ENCODE assay signal across 14 cellular contexts in genomic region chr1:21307210-21307609, GRCh38. TPM values are rescaled to one million over a fixed set of nuclear protein-coding genes. Genes with fewer than 3 reads are reported as not detected.
DNase-seq lines count a peak whose midpoint lies in the region; ATAC-seq and TF ChIP-seq lines count a peak whose summit lies in the region.
"Had no signal": no experiment of that assay in that cellular context is flagged by ENCODE, and none has a peak within 500 bp of the region (broad histone marks: within the 10 kb centered on the region; RNA-seq: fewer than 3 reads in every experiment).

No MANE protein-coding gene starts in this region.

- H3K36me3 Mint-ChIP-seq in CD8-positive, alpha-beta memory T cell: peaks cover 0 to 2% (median 0%) of the 10 kb centered on the region in 3 donors
- no peaks in the 10 kb centered on the region for H3K36me3 Mint-ChIP-seq in neural progenitor cell

- H3K4me1 Mint-ChIP-seq in CD8-positive, alpha-beta memory T cell: peaks cover 32 to 61% (median 53%) of the 10 kb centered on the region in 3 donors
- peaks cover 68% of the 10 kb centered on the region for H3K4me1 Mint-ChIP-seq in neural progenitor cell

- ATAC-seq in HG02981 (IDR thresholded peaks at IDR 0.05; ENCODE audit: unreplicated experiment): no peak
- no peak for ATAC-seq in HG02973 (IDR thresholded peaks at IDR 0.05; ENCODE audit: unreplicated experiment)

- H3K27ac ChIP-seq in A673 (ENCODE audit: low read depth, low read length, poor library complexity, severe bottlenecking): peak overlapping the region; percentile 79
- no peak overlapping the region for H3K27ac ChIP-seq in CD8-positive, alpha-beta memory T cell (ENCODE audit: low read depth, low read length)
- H3K27ac ChIP-seq in ascending aorta: peak overlapping the region; percentile 61 to 75
- no peak overlapping the region for H3K27ac ChIP-seq in neural progenitor cell

- CTCF ChIA-PET in A673 (lab: Charles Lee): no interaction called here
- CTCF ChIA-PET in CD8-positive, alpha-beta memory T cell (lab: Charles Lee): interaction anchor here (1.6 to 2.1 kb wide), 4 partner anchors 12 to 61 kb away, joined by 5 to 9 read pairs (median 6); no protein-coding TSS in a partner anchor

- intact Hi-C loops in A673 (cut with micrococcal nuclease; ENCODE audit: unreplicated experiment): no loop called here
- intact Hi-C loops in ascending aorta (cut with DNase I): no loop called here

- H3K4me3 ChIP-seq in A673 (ENCODE audit: low read depth, low read length, poor library complexity, severe bottlenecking) (no peak overlapping the region), ascending aorta (no peak overlapping the region), neural progenitor cell (no peak overlapping the region)
- H3K4me3 ChIP-seq in CD8-positive, alpha-beta memory T cell (ENCODE audit: low read length): no peak overlapping the region

- no peaks in the 10 kb centered on the region for H3K79me2 ChIP-seq in neural progenitor cell (ENCODE audit: low read depth)

- H3K27ac Mint-ChIP-seq in CD8-positive, alpha-beta memory T cell: peak overlapping the region; percentile 64 to 96 (median 88)
- peak overlapping the region; percentile 69 for H3K27ac Mint-ChIP-seq in neural progenitor cell
- H3K27ac Mint-ChIP-seq: T-helper 1 cell treated with Interleukin-12 subunit alpha and Interleukin-12 subunit beta and Interleukin-4 antibody, amounts not matched to agents 30 μg/mL and 1 μg/mL, for 36 hours had no signal

- peaks cover 14% of the 10 kb centered on the region for H4K20me1 ChIP-seq in neural progenitor cell (ENCODE audit: low read depth)

- H3K9me3 ChIP-seq in A673 (ENCODE audit: low read depth, low read length, poor library complexity, severe bottlenecking): no peaks in the 10 kb centered on the region
- no peaks in the 10 kb centered on the region for H3K9me3 ChIP-seq in CD8-positive, alpha-beta memory T cell (ENCODE audit: low read length)
- no peaks in the 10 kb centered on the region for H3K9me3 ChIP-seq in ascending aorta
- H3K9me3 ChIP-seq in neural progenitor cell (ENCODE audit: low read depth): no peaks in the 10 kb centered on the region

- H3F3A ChIP-seq in neural progenitor cell (ENCODE audit: low read depth): peaks cover 27% of the 10 kb centered on the region

- H3K27me3 ChIP-seq in A673 (replicated peaks; ENCODE audit: insufficient read depth, low read depth, low read length, poor library complexity) (no peaks in the 10 kb centered on the region), ascending aorta (no peaks in the 10 kb centered on the region), neural progenitor cell (no peaks in the 10 kb centered on the region)
- H3K27me3 ChIP-seq in CD8-positive, alpha-beta memory T cell (ENCODE audit: insufficient read depth, low read length, poor library complexity, severe bottlenecking): no peaks in the 10 kb centered on the region

- H3K27me3 Mint-ChIP-seq in CD8-positive, alpha-beta memory T cell: peaks cover 0 to 1% of the 10 kb centered on the region in 2 donors
- H3K27me3 Mint-ChIP-seq in neural progenitor cell (ENCODE audit: insufficient read depth, low read depth): peaks cover 2% of the 10 kb centered on the region

- H3K36me3 ChIP-seq in A673 (ENCODE audit: insufficient read depth, low read length, poor library complexity, severe bottlenecking) (no peaks in the 10 kb centered on the region), ascending aorta (no peaks in the 10 kb centered on the region), neural progenitor cell (no peaks in the 10 kb centered on the region)
- H3K36me3 ChIP-seq in CD8-positive, alpha-beta memory T cell (ENCODE audit: insufficient read depth, low read length): no peaks in the 10 kb centered on the region

- TF ChIP-seq CTCF in A673 (conservative IDR thresholded peaks at IDR 0.05; ENCODE audit: low read depth, low read length) (no peak), ascending aorta (IDR thresholded peaks at IDR 0.05) (no peak), neural progenitor cell (IDR thresholded peaks at IDR 0.05) (no peak)

- BruUV-seq in A673 (replicated peaks; lab: Mats Ljungman, UMichigan): no TSS peak

- H3K4me1 ChIP-seq in A673 (ENCODE audit: insufficient read depth, low read length, poor library complexity, severe bottlenecking) (peaks cover 46% of the 10 kb centered on the region), ascending aorta (peaks cover 23 to 49% of the 10 kb centered on the region in 2 donors), neural progenitor cell (peaks cover 32% of the 10 kb centered on the region)
- peaks cover 37% of the 10 kb centered on the region for H3K4me1 ChIP-seq in CD8-positive, alpha-beta memory T cell (ENCODE audit: insufficient read depth, low read length)

- H3K9me3 Mint-ChIP-seq in CD8-positive, alpha-beta memory T cell: no peaks in the 10 kb centered on the region
- no peaks in the 10 kb centered on the region for H3K9me3 Mint-ChIP-seq in neural progenitor cell
- H3K9me3 Mint-ChIP-seq: T-helper 1 cell treated with Interleukin-12 subunit alpha and Interleukin-12 subunit beta and Interleukin-4 antibody, amounts not matched to agents 30 μg/mL and 1 μg/mL, for 36 hours had no signal

- peak overlapping the region in 4 of 7 donors; percentile 15 to 54 (median 28) for H3K4me3 Mint-ChIP-seq in CD8-positive, alpha-beta memory T cell
- H3K4me3 Mint-ChIP-seq in neural progenitor cell: peak overlapping the region; percentile 63
- H3K4me3 Mint-ChIP-seq: T-helper 1 cell treated with Interleukin-12 subunit alpha and Interleukin-12 subunit beta and Interleukin-4 antibody, amounts not matched to agents 30 μg/mL and 1 μg/mL, for 36 hours had no signal

- no peak overlapping the region for H3K9ac ChIP-seq in neural progenitor cell

- no peak overlapping the region for H2AFZ ChIP-seq in neural progenitor cell (replicated peaks)

- POLR2A ChIA-PET in A673 (lab: Charles Lee; ENCODE audit: low non-redundant PET): no interaction called here
- POLR2A ChIA-PET in CD8-positive, alpha-beta memory T cell (lab: Charles Lee): no interaction called here

- no peak overlapping the region for H3K4me2 ChIP-seq in neural progenitor cell

- DNase-seq in A673 (ENCODE audit: low spot score) (no peak), ascending aorta (ENCODE audit: low spot score in 2 of 2) (no peak), neural progenitor cell (ENCODE audit: low spot score) (no peak), NCI-H2171 (lab: John Stamatoyannopoulos, UW) (no peak), superior temporal gyrus (ENCODE audit: extremely low spot score) (no peak)
- no peak for DNase-seq in CD8-positive, alpha-beta memory T cell
- DNase-seq: activated CD4-positive, alpha-beta T cell treated with anti-CD3 and anti-CD28 coated beads for 4 hours; C1 segment of cervical spinal cord; KG1; NCI-H1436 treated with DMSO at 0.1 percent for 48 hours; NCI-H748 treated with DMSO at 0.1 percent for 48 hours had no signal

RNA-seq across cellular contexts. Expression of gene ECE1, which starts 16.9 kb away (rescaled TPM):
- total RNA-seq in A673 (2021) (31.5 and 37.7 TPM in 2 replicates), ascending aorta (336 TPM), neural progenitor cell (ENCODE audit: low replicate concordance) (12.5 and 15.2 TPM in 2 replicates)
- 10 to 100 TPM; 78.2 to 88.4 TPM for total RNA-seq in CD8-positive, alpha-beta memory T cell
- polyA plus RNA-seq in CD8-positive, alpha-beta memory T cell: 41.5 TPM

Comparison
In these comparisons a context has a peak if more than half of its experiments do, and no peak if none do; other contexts are left out.
1. H3K27ac ChIP-seq: peak in A673 (single experiment) and ascending aorta (2 of 2); none in CD8-positive, alpha-beta memory T cell (single experiment) and neural progenitor cell (single experiment).